ENCODE assay signal across 22 cellular contexts in the genomic region with DNA sequence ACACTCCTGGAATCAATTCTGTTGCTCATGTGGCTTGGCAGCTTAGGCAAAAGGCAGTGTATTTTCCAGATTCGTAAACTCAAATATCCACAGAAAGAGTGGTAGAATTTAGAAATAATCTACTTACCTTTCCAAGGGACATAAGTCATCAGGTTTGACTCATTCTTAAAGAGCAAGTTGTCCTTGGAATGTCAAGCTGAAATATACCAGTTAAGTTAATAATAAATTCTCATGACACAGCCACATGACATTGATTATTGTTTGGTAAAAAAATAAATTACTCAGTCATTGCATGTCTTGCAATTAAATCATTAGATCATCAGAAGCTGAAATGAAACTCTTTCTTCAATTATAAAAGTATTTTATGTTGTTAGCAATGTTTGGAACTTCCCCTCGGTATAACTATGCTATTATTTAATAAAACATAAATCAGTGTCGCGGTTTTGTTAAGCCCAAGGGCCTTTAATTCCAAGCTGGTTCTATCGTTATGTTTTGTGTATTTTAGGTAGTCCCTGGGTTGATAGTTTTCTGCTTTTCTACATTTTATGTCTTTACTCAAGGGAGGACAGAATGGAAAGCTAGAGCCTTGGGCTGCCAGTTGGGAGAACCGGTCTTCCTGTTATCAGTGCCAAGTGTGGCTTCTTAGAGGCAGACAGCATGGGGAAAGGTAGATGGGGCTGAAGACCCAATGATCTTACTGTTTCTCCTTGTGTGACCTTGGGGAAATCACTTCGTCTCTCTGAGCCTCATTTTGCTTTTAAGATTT.
"Had no signal": no experiment of that assay in that cellular context is flagged by ENCODE, and none has a peak within 500 bp of the region (broad histone marks: within the 10 kb centered on the region; RNA-seq: fewer than 3 reads in every experiment).

No MANE protein-coding gene starts in this region.

- H2AFZ ChIP-seq: hepatocyte had no signal

- H3K4me2 ChIP-seq: hepatocyte had no signal

- H3K4me1 Mint-ChIP-seq: naive thymus-derived CD8-positive, alpha-beta T cell; stimulated activated naive B cell treated with anti-CD40 and anti-IgM and Interleukin-4, amounts not matched to agents 10 μg/mL and 1 μg/mL and 100 μg/mL, for 72 hours had no signal

- H3K9me3 Mint-ChIP-seq: effector memory CD8-positive, alpha-beta T cell; naive thymus-derived CD8-positive, alpha-beta T cell; stimulated activated naive B cell treated with anti-CD40 and anti-IgM and Interleukin-4, amounts not matched to agents 10 μg/mL and 1 μg/mL and 100 μg/mL, for 72 hours had no signal

- H3K27me3 ChIP-seq: hepatocyte, ovary, stomach, transverse colon had no signal

- DNase-seq: effector memory CD8-positive, alpha-beta T cell; foreskin melanocyte; head of caudate nucleus; kidney glomerular epithelial cell; mammary epithelial cell; mucosa of descending colon; naive thymus-derived CD8-positive, alpha-beta T cell; nucleus accumbens; ovary; spleen; stimulated activated CD4-positive, alpha-beta T cell treated with anti-CD3 and anti-CD28 coated beads, Interleukin-15, amount 100 ng/mL, for 24 hours; stimulated activated CD4-positive, alpha-beta T cell treated with anti-CD3 and anti-CD28 coated beads, Interleukin-1b, Interleukin-23, amount 100 ng/mL, for 48 hours; stimulated activated CD4-positive, alpha-beta T cell treated with anti-CD3 and anti-CD28 coated beads, Interleukin-4, amount 100 ng/mL, for 24 hours; stimulated activated naive B cell treated with anti-CD40 and anti-IgM and Interleukin-4, amounts not matched to agents 10 μg/mL and 1 μg/mL and 100 μg/mL, for 72 hours; stomach; substantia nigra; transverse colon had no signal

- H3K9me3 ChIP-seq: mucosa of descending colon, ovary, prostate gland, spleen, stomach, thoracic aorta, transverse colon had no signal

- ATAC-seq: effector memory CD8-positive, alpha-beta T cell; left lobe of liver; mucosa of descending colon; naive thymus-derived CD8-positive, alpha-beta T cell; sciatic nerve; stimulated activated naive B cell treated with anti-CD40 and anti-IgM and Interleukin-4, amounts not matched to agents 10 μg/mL and 1 μg/mL and 100 μg/mL, for 72 hours had no signal

- H3K4me3 Mint-ChIP-seq: effector memory CD8-positive, alpha-beta T cell; naive thymus-derived CD8-positive, alpha-beta T cell; stimulated activated naive B cell treated with anti-CD40 and anti-IgM and Interleukin-4, amounts not matched to agents 10 μg/mL and 1 μg/mL and 100 μg/mL, for 72 hours had no signal

- H3K36me3 ChIP-seq: ovary, prostate gland, spleen, stomach, thoracic aorta, transverse colon had no signal

- H3K27ac ChIP-seq: hepatocyte, ovary, prostate gland, spleen, stomach, thoracic aorta, transverse colon had no signal

- H3K4me1 ChIP-seq: prostate gland, spleen, stomach, transverse colon had no signal

- H3K79me2 ChIP-seq: hepatocyte had no signal

- H3K36me3 Mint-ChIP-seq: naive thymus-derived CD8-positive, alpha-beta T cell; stimulated activated naive B cell treated with anti-CD40 and anti-IgM and Interleukin-4, amounts not matched to agents 10 μg/mL and 1 μg/mL and 100 μg/mL, for 72 hours had no signal

- H3K4me3 ChIP-seq: hepatocyte, mucosa of descending colon, ovary, prostate gland, spleen, stomach, thoracic aorta, transverse colon had no signal

- H3K27ac Mint-ChIP-seq: effector memory CD8-positive, alpha-beta T cell; naive thymus-derived CD8-positive, alpha-beta T cell; stimulated activated naive B cell treated with anti-CD40 and anti-IgM and Interleukin-4, amounts not matched to agents 10 μg/mL and 1 μg/mL and 100 μg/mL, for 72 hours had no signal
